Comparison of ENCODE assay signal across 20 cellular contexts in the genomic region with DNA sequence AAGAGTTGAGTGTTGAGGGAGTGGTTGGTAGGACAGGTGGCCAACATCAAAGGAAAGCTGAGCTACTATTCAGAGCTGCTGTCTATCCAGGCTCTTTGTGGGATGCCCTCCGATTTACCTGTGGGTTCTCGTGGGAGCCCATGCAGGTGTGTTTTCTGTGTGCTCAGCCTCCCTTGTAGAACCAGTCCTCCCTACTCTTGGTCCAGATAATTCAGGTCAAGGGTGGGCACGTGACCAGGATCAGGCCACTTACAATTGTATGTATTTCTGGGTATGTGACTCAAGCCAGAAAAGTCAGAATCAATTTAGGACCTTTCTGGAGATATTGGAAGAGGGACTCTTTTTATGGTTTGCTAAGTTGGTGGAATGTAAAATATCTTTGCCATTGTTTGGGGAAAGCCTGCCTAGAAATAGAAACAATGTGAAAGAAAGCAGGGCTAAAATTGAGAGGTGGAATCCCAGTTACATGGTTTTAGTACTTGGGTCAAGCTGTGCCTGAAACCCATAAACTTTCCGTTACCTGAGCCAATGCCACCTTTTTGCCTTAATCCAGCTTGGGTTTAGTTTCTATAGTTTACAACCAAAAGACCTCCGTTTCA.
A peak's percentile ranks its signal among the peaks of the same experiment; 100 is the strongest.
DNase-seq lines count a peak whose midpoint lies in the region; ATAC-seq and TF ChIP-seq lines count a peak whose summit lies in the region.
"Had no signal": no experiment of that assay in that cellular context is flagged by ENCODE, and none has a peak within 500 bp of the region (broad histone marks: within the 10 kb centered on the region; RNA-seq: fewer than 3 reads in every experiment).

No MANE protein-coding gene starts in this region.

- H3K27ac ChIP-seq in PC-3 (ENCODE audit: low read length), result no peak overlapping the region
- H3K27ac ChIP-seq: BLaER1 had no signal

- 0 out of 2 replicates have a peak, but pooled peaks cover 7% of the 10 kb centered on the region for H3K4me1 ChIP-seq in PC-3 (ENCODE audit: insufficient read depth, low read length)
- H3K4me1 ChIP-seq: BLaER1, Caco-2 had no signal

- no peak overlapping the region for H3K9ac ChIP-seq in PC-3 (ENCODE audit: low read length)
- H3K9ac ChIP-seq: BLaER1 had no signal

- no peak for ATAC-seq in PC-3
- no peak for ATAC-seq in stimulated activated effector memory CD8-positive, alpha-beta T cell treated with anti-CD3 and anti-CD28 coated beads, Interleukin-12 subunit alpha, Interleukin-12 subunit beta, amount 100 ng/mL, for 72 hours
- no peak for ATAC-seq in HG02885 (IDR thresholded peaks at IDR 0.05; ENCODE audit: poor library complexity, unreplicated experiment)
- ATAC-seq: HCT116 had no signal

- H3K4me3 ChIP-seq in PC-3 (ENCODE audit: low read length), result no peak overlapping the region
- H3K4me3 ChIP-seq: BLaER1 had no signal

- no peak for TF ChIP-seq CTCF in PC-3 (conservative IDR thresholded peaks at IDR 0.05; ENCODE audit: low read depth, low read length)

- H3K36me3 ChIP-seq in PC-3 (ENCODE audit: low read depth, low read length), result no peaks in the 10 kb centered on the region
- H3K36me3 ChIP-seq: BLaER1 had no signal

- H3K4me2 ChIP-seq in PC-3 (ENCODE audit: low read length), result no peak overlapping the region
- H3K4me2 ChIP-seq: BLaER1 had no signal

- H3F3A ChIP-seq in PC-3 (ENCODE audit: low read length, unreplicated experiment), result no peaks in the 10 kb centered on the region

- no peaks in the 10 kb centered on the region for H3K9me2 ChIP-seq in PC-3 (replicated peaks; ENCODE audit: low read length)

- H3K27me3 ChIP-seq in PC-3 (ENCODE audit: low read length), result no peaks in the 10 kb centered on the region
- H3K27me3 ChIP-seq: BLaER1 had no signal

- POLR2A ChIA-PET in PC-3 (lab: Charles Lee; ENCODE audit: unreplicated experiment), result no interaction called here

- CTCF ChIA-PET in PC-3 (lab: Charles Lee), result no interaction called here

- H3K27ac Mint-ChIP-seq in stimulated activated effector memory CD8-positive, alpha-beta T cell treated with anti-CD3 and anti-CD28 coated beads, Interleukin-12 subunit alpha, Interleukin-12 subunit beta, amount 100 ng/mL, for 72 hours, result peak overlapping the region; percentile 68
- H3K27ac Mint-ChIP-seq: CD4-positive, alpha-beta memory T cell had no signal

- BruUV-seq in PC-3 (replicated peaks; lab: Mats Ljungman, UMichigan), result no TSS peak

- H3K4me3 Mint-ChIP-seq in stimulated activated effector memory CD8-positive, alpha-beta T cell treated with anti-CD3 and anti-CD28 coated beads, Interleukin-12 subunit alpha, Interleukin-12 subunit beta, amount 100 ng/mL, for 72 hours, result no peak overlapping the region
- H3K4me3 Mint-ChIP-seq: CD4-positive, alpha-beta memory T cell had no signal

- intact Hi-C loops in PC-3 (cut with micrococcal nuclease), result no loop called here

- DNase-seq in DMS53 treated with DMSO at 0.1 percent for 48 hours (lab: John Stamatoyannopoulos, UW; ENCODE audit: unreplicated experiment) (peak; percentile 81), PC-3 (peak; percentile 5), islet precursor cell (peak; percentile 35), cerebellum (ENCODE audit: low spot score) (no peak), AML-193 (lab: John Stamatoyannopoulos, UW) (no peak)
- DNase-seq in stimulated activated effector memory CD8-positive, alpha-beta T cell treated with anti-CD3 and anti-CD28 coated beads, Interleukin-12 subunit alpha, Interleukin-12 subunit beta, amount 100 ng/mL, for 72 hours (ENCODE audit: low spot score in 2 of 2), result no peak
- DNase-seq: Caco-2; CD4-positive, alpha-beta memory T cell; DMS 273 treated with DMSO at 0.1 percent for 48 hours; MV-4-11; NCI-H1105 treated with DMSO at 0.1 percent for 48 hours; NCI-H1694; NCI-H2081; NCI-H446; NCI-H526; RPMI8226; SHP77 had no signal

- no peaks in the 10 kb centered on the region for H3K9me3 ChIP-seq in PC-3 (ENCODE audit: low read length)
- H3K9me3 ChIP-seq: BLaER1, Caco-2 had no signal

- H3K4me1 Mint-ChIP-seq in stimulated activated effector memory CD8-positive, alpha-beta T cell treated with anti-CD3 and anti-CD28 coated beads, Interleukin-12 subunit alpha, Interleukin-12 subunit beta, amount 100 ng/mL, for 72 hours, result no peaks in the 10 kb centered on the region

- H3K36me3 Mint-ChIP-seq in stimulated activated effector memory CD8-positive, alpha-beta T cell treated with anti-CD3 and anti-CD28 coated beads, Interleukin-12 subunit alpha, Interleukin-12 subunit beta, amount 100 ng/mL, for 72 hours, result no peaks in the 10 kb centered on the region
- H3K36me3 Mint-ChIP-seq: CD4-positive, alpha-beta memory T cell had no signal

- no peaks in the 10 kb centered on the region for H4K20me1 ChIP-seq in PC-3 (ENCODE audit: low read length)
- H4K20me1 ChIP-seq: BLaER1 had no signal

- no peak overlapping the region for H2AFZ ChIP-seq in PC-3 (ENCODE audit: low read length)

- no peaks in the 10 kb centered on the region for H3K9me3 Mint-ChIP-seq in stimulated activated effector memory CD8-positive, alpha-beta T cell treated with anti-CD3 and anti-CD28 coated beads, Interleukin-12 subunit alpha, Interleukin-12 subunit beta, amount 100 ng/mL, for 72 hours

- H3K79me2 ChIP-seq in PC-3 (ENCODE audit: low read length), result no peaks in the 10 kb centered on the region

Comparison
In these comparisons a context has a peak if more than half of its experiments do, and no peak if none do; other contexts are left out.
1. DNase-seq: peak in DMS53 treated with DMSO at 0.1 percent for 48 hours (single experiment), PC-3 (single experiment) and islet precursor cell (single experiment); none in stimulated activated effector memory CD8-positive, alpha-beta T cell treated with anti-CD3 and anti-CD28 coated beads, Interleukin-12 subunit alpha, Interleukin-12 subunit beta, amount 100 ng/mL, for 72 hours (0 of 2), cerebellum (single experiment) and AML-193 (0 of 2).